ENCODE assay signal across 35 cellular contexts in genomic region chr1:219379691-219380090, GRCh38.
"Had no signal": no experiment of that assay in that cellular context is flagged by ENCODE, and none has a peak within 500 bp of the region (broad histone marks: within the 10 kb centered on the region; RNA-seq: fewer than 3 reads in every experiment).

No MANE protein-coding gene starts in this region.

- H3K4me3 ChIP-seq: ascending aorta, cardiac muscle cell, MG63, Peyer's patch, SJCRH30 had no signal

- H3K4me1 Mint-ChIP-seq: activated CD4-positive, alpha-beta T cell treated with anti-CD3 and anti-CD28 coated beads for 36 hours; activated CD4-positive, alpha-beta T cell treated with anti-CD3 and anti-CD28 coated beads, Interleukin-2, amount 10 ng/mL, durations not matched to agents 7 days and 5 days; activated naive CD4-positive, alpha-beta T cell treated with anti-CD3 and anti-CD28 coated beads, Interleukin-2, amount 50 U/mL, for 24 hours; activated naive CD8-positive, alpha-beta T cell treated with anti-CD3 and anti-CD28 coated beads, Interleukin-2, amount 10 ng/mL, durations not matched to agents 7 days and 5 days; central memory CD8-positive, alpha-beta T cell had no signal

- H3K4me1 ChIP-seq: ascending aorta, Peyer's patch, SJCRH30 had no signal

- DNase-seq: activated CD4-positive, alpha-beta T cell treated with anti-CD3 and anti-CD28 coated beads for 36 hours; activated CD4-positive, alpha-beta T cell treated with anti-CD3 and anti-CD28 coated beads, Interleukin-2, amount 10 ng/mL, durations not matched to agents 7 days and 5 days; activated CD4-positive, alpha-beta T cell treated with anti-CD3 and anti-CD28 coated beads, Interleukin-2, amount 50 U/mL, for 48 hours; activated CD8-positive, alpha-beta T cell treated with anti-CD3 and anti-CD28 coated beads, Interleukin-2, amount 10 ng/mL, durations not matched to agents 7 days and 5 days; activated gamma-delta T cell; activated naive CD4-positive, alpha-beta T cell treated with Interleukin-2 at 50 U/mL for 16 hours; activated naive CD8-positive, alpha-beta T cell treated with anti-CD3 and anti-CD28 coated beads, Interleukin-2, amount 10 ng/mL, durations not matched to agents 7 days and 5 days; activated T-cell treated with anti-CD3 and anti-CD28 coated beads, Interleukin-2, amount 50 U/mL, for 24 hours; amygdala; Karpas-422; MG63; NCI-H1048; NCI-H1105 treated with DMSO at 0.1 percent for 48 hours; NCI-H1436; NCI-H1694; NCI-H1930; NCI-H2081 treated with DMSO at 0.1 percent for 48 hours; NCI-H345; NCI-H524 treated with DMSO at 0.1 percent for 48 hours; NK-92 treated with Interleukin-12 subunit alpha and Interleukin-12 subunit beta, amount 100 ng/mL, for 24 hours; PC-3; Peyer's patch; Right ventricle myocardium superior; SJCRH30; SK-N-SH had no signal

- H3K27me3 ChIP-seq: ascending aorta, cardiac muscle cell, MG63, Peyer's patch, SJCRH30 had no signal

- H3K27me3 Mint-ChIP-seq: activated CD4-positive, alpha-beta T cell treated with anti-CD3 and anti-CD28 coated beads, Interleukin-2, amount 10 ng/mL, durations not matched to agents 7 days and 5 days; activated naive CD4-positive, alpha-beta T cell treated with anti-CD3 and anti-CD28 coated beads, Interleukin-2, amount 50 U/mL, for 24 hours; activated naive CD8-positive, alpha-beta T cell treated with anti-CD3 and anti-CD28 coated beads, Interleukin-2, amount 10 ng/mL, durations not matched to agents 7 days and 5 days; activated T-cell treated with anti-CD3 and anti-CD28 coated beads, Interleukin-2, amount 50 U/mL, for 24 hours had no signal

- H3K36me3 ChIP-seq: ascending aorta, cardiac muscle cell, MG63, Peyer's patch, SJCRH30 had no signal

- H3K36me3 Mint-ChIP-seq: activated naive CD4-positive, alpha-beta T cell treated with anti-CD3 and anti-CD28 coated beads, Interleukin-2, amount 50 U/mL, for 24 hours; activated naive CD8-positive, alpha-beta T cell treated with anti-CD3 and anti-CD28 coated beads, Interleukin-2, amount 10 ng/mL, durations not matched to agents 7 days and 5 days; WTC11 had no signal

- H3K9me3 ChIP-seq: ascending aorta, Peyer's patch, SJCRH30, SK-N-SH had no signal

- FAIRE-seq: TTC549 had no signal

- H3K4me3 Mint-ChIP-seq: activated CD4-positive, alpha-beta T cell treated with anti-CD3 and anti-CD28 coated beads for 36 hours; activated CD4-positive, alpha-beta T cell treated with anti-CD3 and anti-CD28 coated beads, Interleukin-2, amount 10 ng/mL, durations not matched to agents 7 days and 5 days; activated CD8-positive, alpha-beta T cell treated with anti-CD3 and anti-CD28 coated beads, Interleukin-2, amount 10 ng/mL, durations not matched to agents 7 days and 5 days; activated naive CD4-positive, alpha-beta T cell treated with anti-CD3 and anti-CD28 coated beads, Interleukin-2, amount 50 U/mL, for 24 hours; activated naive CD8-positive, alpha-beta T cell treated with anti-CD3 and anti-CD28 coated beads, Interleukin-2, amount 10 ng/mL, durations not matched to agents 7 days and 5 days; activated T-cell treated with anti-CD3 and anti-CD28 coated beads, Interleukin-2, amount 50 U/mL, for 24 hours; central memory CD8-positive, alpha-beta T cell; T-helper 1 cell treated with Interleukin-12 subunit alpha and Interleukin-12 subunit beta and Interleukin-4 antibody, amounts not matched to agents 30 μg/mL and 1 μg/mL, for 36 hours; T-helper 2 cell treated with Interferon-gamma antibody and Interleukin-4, amounts not matched to agents 5 μg/mL and 100 μg/mL, for 36 hours; WTC11 had no signal

- H3K9me3 Mint-ChIP-seq: activated CD4-positive, alpha-beta T cell treated with anti-CD3 and anti-CD28 coated beads, Interleukin-2, amount 10 ng/mL, durations not matched to agents 7 days and 5 days; activated naive CD4-positive, alpha-beta T cell treated with anti-CD3 and anti-CD28 coated beads, Interleukin-2, amount 50 U/mL, for 24 hours; activated naive CD8-positive, alpha-beta T cell treated with anti-CD3 and anti-CD28 coated beads, Interleukin-2, amount 10 ng/mL, durations not matched to agents 7 days and 5 days; activated T-helper 2 cell treated with anti-CD3 and anti-CD28 coated beads, Interferon-gamma antibody, Interleukin-2, Interleukin-4, amounts not matched to agents 10 μg/mL and 5 μg/mL and 100 μg/mL, durations not matched to agents 14 hours and 24 hours and 36 hours; central memory CD8-positive, alpha-beta T cell; T-helper 1 cell treated with Interleukin-12 subunit alpha and Interleukin-12 subunit beta and Interleukin-4 antibody, amounts not matched to agents 30 μg/mL and 1 μg/mL, for 36 hours; T-helper 2 cell treated with Interferon-gamma antibody and Interleukin-4, amounts not matched to agents 5 μg/mL and 100 μg/mL, for 36 hours; WTC11 had no signal

- H3K27ac ChIP-seq: ascending aorta, cardiac muscle cell, Peyer's patch, SJCRH30 had no signal

- ATAC-seq: activated CD4-positive, alpha-beta T cell treated with anti-CD3 and anti-CD28 coated beads for 36 hours; activated CD4-positive, CD25-positive, alpha-beta regulatory T cell treated with anti-CD3 and anti-CD28 coated beads, Interleukin-2, amount 50 U/mL, for 24 hours; activated CD8-positive, alpha-beta T cell treated with anti-CD3 and anti-CD28 coated beads, Interleukin-2, amount 10 ng/mL, durations not matched to agents 7 days and 5 days; PC-3; WTC11 had no signal

- H3K27ac Mint-ChIP-seq: activated CD4-positive, alpha-beta T cell treated with anti-CD3 and anti-CD28 coated beads for 36 hours; activated CD4-positive, alpha-beta T cell treated with anti-CD3 and anti-CD28 coated beads, Interleukin-2, amount 10 ng/mL, durations not matched to agents 7 days and 5 days; activated CD8-positive, alpha-beta T cell treated with anti-CD3 and anti-CD28 coated beads, Interleukin-2, amount 10 ng/mL, durations not matched to agents 7 days and 5 days; activated naive CD4-positive, alpha-beta T cell treated with anti-CD3 and anti-CD28 coated beads, Interleukin-2, amount 50 U/mL, for 24 hours; activated naive CD8-positive, alpha-beta T cell treated with anti-CD3 and anti-CD28 coated beads, Interleukin-2, amount 10 ng/mL, durations not matched to agents 7 days and 5 days; activated T-cell treated with anti-CD3 and anti-CD28 coated beads, Interleukin-2, amount 50 U/mL, for 24 hours; activated T-helper 2 cell treated with anti-CD3 and anti-CD28 coated beads, Interferon-gamma antibody, Interleukin-2, Interleukin-4, amounts not matched to agents 10 μg/mL and 5 μg/mL and 100 μg/mL, durations not matched to agents 14 hours and 24 hours and 36 hours; T-helper 1 cell treated with Interleukin-12 subunit alpha and Interleukin-12 subunit beta and Interleukin-4 antibody, amounts not matched to agents 30 μg/mL and 1 μg/mL, for 36 hours; T-helper 2 cell treated with Interferon-gamma antibody and Interleukin-4, amounts not matched to agents 5 μg/mL and 100 μg/mL, for 36 hours; WTC11 had no signal
